Comparison of ENCODE assay signal across 8 cellular contexts in the genomic region with DNA sequence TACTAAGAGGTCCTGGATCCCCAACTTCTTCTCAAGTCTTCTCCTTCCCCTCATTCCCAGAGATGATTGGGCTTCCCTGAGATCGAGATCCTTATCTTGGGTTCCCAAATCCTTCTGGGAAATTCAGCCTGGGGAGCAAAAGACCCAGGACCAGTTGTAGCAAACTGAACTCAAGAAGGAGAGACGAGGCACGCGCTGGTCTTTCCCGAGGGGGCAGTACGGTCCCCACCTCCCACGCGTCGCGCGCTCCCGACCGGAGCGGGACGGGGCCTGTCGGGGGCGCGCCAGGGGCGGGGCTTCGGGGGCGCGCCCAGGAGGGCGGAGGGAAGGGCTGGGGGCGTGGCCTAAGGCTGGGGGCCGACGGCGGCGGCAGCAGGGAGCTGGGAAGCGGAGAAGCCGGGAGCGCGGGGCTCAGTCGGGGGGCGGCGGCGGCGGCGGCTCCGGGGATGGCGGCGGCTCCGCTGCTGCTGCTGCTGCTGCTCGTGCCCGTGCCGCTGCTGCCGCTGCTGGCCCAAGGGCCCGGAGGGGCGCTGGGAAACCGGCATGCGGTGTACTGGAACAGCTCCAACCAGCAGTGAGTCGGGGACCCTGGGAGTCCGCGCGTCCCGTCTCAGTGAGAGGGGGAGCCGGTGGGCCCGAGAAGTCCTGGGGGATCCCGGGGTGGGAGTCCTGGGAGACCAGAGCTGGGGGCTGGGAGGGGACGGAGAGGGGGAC. TPM values are rescaled to one million over a fixed set of nuclear protein-coding genes. Genes with fewer than 3 reads are reported as not detected.
DNase-seq lines count a peak whose midpoint lies in the region; ATAC-seq and TF ChIP-seq lines count a peak whose summit lies in the region.

A gene with protein sequence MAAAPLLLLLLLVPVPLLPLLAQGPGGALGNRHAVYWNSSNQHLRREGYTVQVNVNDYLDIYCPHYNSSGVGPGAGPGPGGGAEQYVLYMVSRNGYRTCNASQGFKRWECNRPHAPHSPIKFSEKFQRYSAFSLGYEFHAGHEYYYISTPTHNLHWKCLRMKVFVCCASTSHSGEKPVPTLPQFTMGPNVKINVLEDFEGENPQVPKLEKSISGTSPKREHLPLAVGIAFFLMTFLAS (plus strand): TSS at position 342 of the 714 bp plus-strand sequence. CDS start 105 bp downstream, at position 447.

- no peak for TF ChIP-seq EP300 in stomach (IDR thresholded peaks at IDR 0.05)

- ATAC-seq in HG03469 (IDR thresholded peaks at IDR 0.05; ENCODE audit: unreplicated experiment) = no peak

- no peak for TF ChIP-seq CTCF in stomach (IDR thresholded peaks at IDR 0.05)

- H3K36me3 ChIP-seq in muscle layer of duodenum (ENCODE audit: control insufficient read depth in 1 of 2, insufficient read depth in 2 of 2, low read length in 2 of 2) = no peaks in the 10 kb centered on the region
- no peaks in the 10 kb centered on the region for H3K36me3 ChIP-seq in stomach

- no peaks in the 10 kb centered on the region for H3K9me3 ChIP-seq in muscle layer of duodenum (ENCODE audit: control insufficient read depth in 1 of 2, low read length in 2 of 2)
- no peaks in the 10 kb centered on the region for H3K9me3 ChIP-seq in stomach

- DNase-seq in NOMO-1 treated with DMSO at 0.1 percent for 48 hours (lab: John Stamatoyannopoulos, UW; ENCODE audit: unreplicated experiment) (peak; percentile 17), NOMO-1 (lab: John Stamatoyannopoulos, UW; ENCODE audit: unreplicated experiment in 2 of 2) (no peak), NCI-H2227 treated with DMSO at 0.1 percent for 48 hours (lab: John Stamatoyannopoulos, UW) (peak; percentile 64), activated T-cell treated with anti-CD3 and anti-CD28 coated beads for 1 hour (ENCODE audit: low read depth) (peak; percentile 55), epithelial cell of prostate (ENCODE audit: low read depth, low spot score) (no peak), stomach (peak; percentile 75)

- H3K27me3 ChIP-seq in muscle layer of duodenum (ENCODE audit: low read depth, low read length) (peaks cover 46% of the 10 kb centered on the region), stomach (peaks cover 21 to 54% (median 52%) of the 10 kb centered on the region in 3 donors)

- no peak for TF ChIP-seq POLR2A in stomach (IDR thresholded peaks at IDR 0.05)

- peaks cover 8 to 46% of the 10 kb centered on the region in 2 donors for H3K4me1 ChIP-seq in muscle layer of duodenum (ENCODE audit: control insufficient read depth in 1 of 2, insufficient read depth in 2 of 2, low read length in 2 of 2)
- peaks cover 52 to 59% (median 57%) of the 10 kb centered on the region in 4 donors for H3K4me1 ChIP-seq in stomach

- peak within 1 kb of the TSS; percentile 26 to 53 for H3K4me3 ChIP-seq in muscle layer of duodenum (ENCODE audit: low read depth in 1 of 2, low read length in 2 of 2)
- peak within 1 kb of the TSS; percentile 42 to 62 (median 46) for H3K4me3 ChIP-seq in stomach

- intact Hi-C loops in stomach (cut with DNase I; ENCODE audit: low total_unique reads) = no loop called here

- 0 to 2% (median 2%) methylated on average over 5 to 59 of the region's 59 CpGs for WGBS in stomach, 5 donors

- peak within 1 kb of the TSS; percentile 40 for H3K27ac ChIP-seq in epithelial cell of prostate
- H3K27ac ChIP-seq in muscle layer of duodenum (ENCODE audit: low read length) = no peak within 1 kb of the TSS
- no peak within 1 kb of the TSS for H3K27ac ChIP-seq in stomach

RNA-seq across cellular contexts. Expression of the gene that starts here (rescaled TPM):
- not detected for total RNA-seq in stomach
- 1 to 10 TPM in 2 of 3 donors, under 1 TPM in 1; 0.76 to 4.9 (median 1.5) TPM for polyA plus RNA-seq in stomach

Comparison
In these comparisons a context has a peak if more than half of its experiments do, and no peak if none do; other contexts are left out.
1. DNase-seq: peak in NOMO-1 treated with DMSO at 0.1 percent for 48 hours (single experiment), NCI-H2227 treated with DMSO at 0.1 percent for 48 hours (single experiment), activated T-cell treated with anti-CD3 and anti-CD28 coated beads for 1 hour (single experiment) and stomach (single experiment); none in NOMO-1 (0 of 2) and epithelial cell of prostate (single experiment).